In genomic region chr1:174871886-174872285, GRCh38 we compare ENCODE assay signal across 1 cellular context.
TF ChIP-seq lines count a peak whose summit lies in the region.

No MANE protein-coding gene starts in this region.

TF ChIP-seq in GM12878, 131 proteins besides CTCF, POLR2A, EP300 and RAD21 (continued from another document):
- peak; percentile 22; the same call in 1 of the 2 replicates for TF ChIP-seq ATF7 (IDR thresholded peaks at IDR 0.05; ENCODE audit: low read depth)
- TF ChIP-seq STAT1 (conservative IDR thresholded peaks at IDR 0.05): no peak
- TF ChIP-seq USF1 (IDR thresholded peaks at IDR 0.05; ENCODE audit: borderline replicate concordance, extremely low read length, insufficient read depth, low read depth, low read length): no peak
- no peak for TF ChIP-seq KLF5 (IDR thresholded peaks at IDR 0.05; ENCODE audit: partially characterized antibody)
- TF ChIP-seq TARDBP (IDR thresholded peaks at IDR 0.05; ENCODE audit: borderline replicate concordance): no peak
